ENCODE assay signal across 7 cellular contexts in the genomic region with DNA sequence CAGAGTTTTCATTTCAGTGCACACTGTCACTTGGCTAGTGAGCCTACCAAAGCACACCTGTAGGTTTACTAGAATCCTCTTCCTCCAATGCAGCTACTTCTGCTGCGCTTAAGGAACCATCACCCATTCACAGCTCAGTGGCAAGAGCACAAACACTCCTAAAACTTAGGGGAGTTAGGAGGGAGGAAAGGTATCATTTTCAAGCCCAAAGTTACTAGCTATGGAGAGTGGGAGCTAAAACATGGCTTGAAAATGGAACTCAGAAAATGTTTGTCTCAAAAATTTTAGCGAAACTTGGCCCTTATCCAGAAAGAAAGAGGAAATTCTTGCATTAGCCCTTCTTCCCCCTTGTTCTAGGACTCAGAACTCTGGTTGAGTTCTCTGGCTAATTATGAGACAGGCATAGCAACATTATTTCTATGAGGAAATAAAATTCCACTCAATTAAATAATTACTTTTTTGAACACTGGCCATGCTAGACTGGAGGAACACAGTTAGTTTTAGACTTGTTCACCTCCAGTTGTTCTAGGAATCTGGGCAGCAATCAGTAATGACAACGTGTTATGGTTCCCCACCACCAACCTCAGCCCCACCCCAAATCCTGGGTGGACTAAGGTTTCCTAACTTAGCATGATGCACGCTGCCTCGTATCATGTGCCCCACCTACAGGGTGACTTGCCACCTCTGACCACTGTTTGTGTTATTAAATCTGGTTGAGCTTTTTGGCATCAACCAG. TPM values are rescaled to one million over a fixed set of nuclear protein-coding genes. Genes with fewer than 3 reads are reported as not detected.
A peak's percentile ranks its signal among the peaks of the same experiment; 100 is the strongest.
DNase-seq lines count a peak whose midpoint lies in the region; ATAC-seq and TF ChIP-seq lines count a peak whose summit lies in the region.

No MANE protein-coding gene starts in this region.

- ATAC-seq in GM21423 (IDR thresholded peaks at IDR 0.05; ENCODE audit: unreplicated experiment) (peak; percentile 36), HG02642 (IDR thresholded peaks at IDR 0.05; ENCODE audit: poor library complexity, unreplicated experiment) (no peak)

- H3K27me3 ChIP-seq in fibroblast of lung (ENCODE audit: control insufficient read depth, insufficient read depth, low read length) (no peaks in the 10 kb centered on the region), spleen (replicated peaks in 1 of 7) (no peaks in the 10 kb centered on the region)

- H3K36me3 ChIP-seq in fibroblast of lung (ENCODE audit: control insufficient read depth, insufficient read depth, low read length) (no peaks in the 10 kb centered on the region), spleen (no peaks in the 10 kb centered on the region)

- H3K79me2 ChIP-seq in fibroblast of lung (ENCODE audit: control insufficient read depth, insufficient read depth, low read length), result peaks cover 81% of the 10 kb centered on the region

- no peak overlapping the region for H3K4me3 ChIP-seq in fibroblast of lung (replicated peaks in 1 of 4; ENCODE audit: control extremely low read depth in 1 of 4, insufficient read depth in 1 of 4, low read depth in 3 of 4, low read length in 4 of 4)
- H3K4me3 ChIP-seq in spleen, result peak overlapping the region in 5 of 8 donors; percentile 16 to 53 (median 19)

- peaks cover 35% of the 10 kb centered on the region for H3K4me1 ChIP-seq in fibroblast of lung (ENCODE audit: control insufficient read depth, extremely low read depth, insufficient read depth, low read length)
- H3K4me1 ChIP-seq in spleen, result peaks cover 32 to 100% (median 93%) of the 10 kb centered on the region in 6 donors

- H3K27ac ChIP-seq in fibroblast of lung (ENCODE audit: insufficient read depth, low read length) (peak overlapping the region; percentile 79), spleen (peak overlapping the region; percentile 66 to 94 (median 88))

- peak in 1 of 3 donors; percentile 55 for TF ChIP-seq POLR2A in spleen (IDR thresholded peaks at IDR 0.05)

- WGBS in spleen, 5 donors, result 15 to 34% (median 30%) methylated on average over 5 of the region's 5 CpGs

- DNase-seq in OCI-M1 (lab: John Stamatoyannopoulos, UW) (peak; percentile 83), fibroblast of lung (ENCODE audit: low read depth in 2 of 2) (no peak), spleen (no peak), SW 1271 (lab: John Stamatoyannopoulos, UW) (no peak), COLO829 (ENCODE audit: low spot score) (no peak)

- H3K9ac ChIP-seq in fibroblast of lung (ENCODE audit: insufficient read depth, low read length), result no peak overlapping the region

- intact Hi-C loops in spleen (cut with DNase I; ENCODE audit: low total_unique reads), result no loop called here

- H3K9me3 ChIP-seq in fibroblast of lung (ENCODE audit: control insufficient read depth, insufficient read depth, low read depth, low read length), result no peaks in the 10 kb centered on the region
- no peaks in the 10 kb centered on the region for H3K9me3 ChIP-seq in spleen

- no peaks in the 10 kb centered on the region for H4K20me1 ChIP-seq in fibroblast of lung (ENCODE audit: control insufficient read depth, extremely low read depth, insufficient read depth, low read length)

- no peak overlapping the region for H2AFZ ChIP-seq in fibroblast of lung (ENCODE audit: low read length)

- H3K4me2 ChIP-seq in fibroblast of lung (ENCODE audit: extremely low read depth, insufficient read depth, low read length), result peak overlapping the region; percentile 55

- TF ChIP-seq CTCF in fibroblast of lung (conservative IDR thresholded peaks at IDR 0.05 in 1 of 2, IDR thresholded peaks at IDR 0.05 in 1 of 2; ENCODE audit: low read depth in 1 of 2, low read length in 2 of 2) (no peak), spleen (IDR thresholded peaks at IDR 0.05 in 8 of 11, conservative IDR thresholded peaks at IDR 0.05 in 3 of 11) (no peak)

RNA-seq across cellular contexts. Expression of a gene that starts 32.9 kb away (rescaled TPM):
- total RNA-seq in fibroblast of lung, result 36.7 and 51.0 TPM in 2 replicates
- polyA plus RNA-seq in fibroblast of lung, result 46.9 and 58.1 TPM in 2 replicates
- polyA plus RNA-seq in fibroblast of lung (2012), result 23.3 and 29.5 TPM in 2 replicates
- 30.5 and 37.2 TPM in 2 replicates for polyA minus RNA-seq in fibroblast of lung (ENCODE audit: low replicate concordance)
- total RNA-seq in spleen, result 10 to 100 TPM; 44.8 to 79.7 (median 61.5) TPM
- 1 to 10 TPM; 4.0 to 9.6 (median 5.8) TPM for polyA plus RNA-seq in spleen

Comparison
In these comparisons a context has a peak if more than half of its experiments do, and no peak if none do; other contexts are left out.
1. H3K4me3 ChIP-seq: peak in spleen (5 of 8); none in fibroblast of lung (0 of 4).